ENCODE assay signal across 8 cellular contexts in genomic region chr20:62739581-62740285, GRCh38. TPM values are rescaled to one million over a fixed set of nuclear protein-coding genes. Genes with fewer than 3 reads are reported as not detected.
DNase-seq lines count a peak whose midpoint lies in the region; ATAC-seq, FAIRE-seq and TF ChIP-seq lines count a peak whose summit lies in the region.

No MANE protein-coding gene starts in this region.

- FAIRE-seq in astrocyte (lab: Jason Lieb, UNC): no peak

- H3K4me3 ChIP-seq in GM12864 (ENCODE audit: low read depth, low read length) (peak overlapping the region; percentile 29), astrocyte (ENCODE audit: insufficient read depth, low read depth, low read length) (no peak overlapping the region)

- H3K4me1 ChIP-seq in astrocyte (ENCODE audit: insufficient read depth, low read length): peaks cover 47% of the 10 kb centered on the region

- H3K27ac Mint-ChIP-seq in astrocyte (ENCODE audit: unreplicated experiment): peak overlapping the region; percentile 7
- H3K27ac Mint-ChIP-seq in natural killer cell treated with Interleukin-12 subunit alpha and Interleukin-12 subunit beta and Interleukin-15 and Interleukin-18, amount 100 ng/mL, for 72 hours: peak overlapping the region; percentile 88 to 95

- H3K9ac ChIP-seq in astrocyte (ENCODE audit: low read length): peak overlapping the region; percentile 36

- peak; percentile 27 for ATAC-seq in HG02870 (IDR thresholded peaks at IDR 0.05; ENCODE audit: unreplicated experiment)
- peak; percentile 65 to 67 for ATAC-seq in natural killer cell treated with Interleukin-12 subunit alpha and Interleukin-12 subunit beta and Interleukin-15 and Interleukin-18, amount 100 ng/mL, for 72 hours

- H3K4me2 ChIP-seq in astrocyte (ENCODE audit: low read length): peak overlapping the region; percentile 83

- TF ChIP-seq CTCF in GM12864 (IDR thresholded peaks at IDR 0.05; ENCODE audit: low read depth, low read length, missing control alignments) (no peak), astrocyte (IDR thresholded peaks at IDR 0.05; ENCODE audit: insufficient read depth, low read depth, low read length) (no peak)

- H2AFZ ChIP-seq in astrocyte (ENCODE audit: low read depth, low read length): peak overlapping the region; percentile 15

- H3K27ac ChIP-seq in astrocyte (ENCODE audit: low read depth, low read length): peak overlapping the region; percentile 59

- H4K20me1 ChIP-seq in astrocyte (ENCODE audit: insufficient read depth, low read length): no peaks in the 10 kb centered on the region

- H3K9me3 ChIP-seq in astrocyte (ENCODE audit: insufficient read depth, low read depth, low read length): no peaks in the 10 kb centered on the region

- peaks cover 22% of the 10 kb centered on the region for H3K27me3 Mint-ChIP-seq in astrocyte (ENCODE audit: low read depth, unreplicated experiment)
- H3K27me3 Mint-ChIP-seq in natural killer cell treated with Interleukin-12 subunit alpha and Interleukin-12 subunit beta and Interleukin-15 and Interleukin-18, amount 100 ng/mL, for 72 hours: no peaks in the 10 kb centered on the region

- DNase-seq in GM12864 (ENCODE audit: low read depth) (peak; percentile 33), RKO (ENCODE audit: low spot score) (peak; percentile 89), astrocyte (ENCODE audit: low read depth) (no peak), cerebellar cortex (ENCODE audit: low spot score) (no peak), hepatic stellate cell (ENCODE audit: low spot score) (no peak)
- DNase-seq in natural killer cell treated with Interleukin-12 subunit alpha and Interleukin-12 subunit beta and Interleukin-15 and Interleukin-18, amount 100 ng/mL, for 72 hours (ENCODE audit: low spot score): peak; percentile 71
- DNase-seq in effector CD8-positive, alpha-beta T cell (lab: John Stamatoyannopoulos, UW): no peak

- H3K9me3 Mint-ChIP-seq in astrocyte (ENCODE audit: unreplicated experiment): no peaks in the 10 kb centered on the region
- H3K9me3 Mint-ChIP-seq in natural killer cell treated with Interleukin-12 subunit alpha and Interleukin-12 subunit beta and Interleukin-15 and Interleukin-18, amount 100 ng/mL, for 72 hours: no peaks in the 10 kb centered on the region

- peaks cover 29% of the 10 kb centered on the region for H3K4me1 Mint-ChIP-seq in astrocyte (ENCODE audit: low read depth, unreplicated experiment)
- peaks cover 16 to 20% of the 10 kb centered on the region in 2 donors for H3K4me1 Mint-ChIP-seq in natural killer cell treated with Interleukin-12 subunit alpha and Interleukin-12 subunit beta and Interleukin-15 and Interleukin-18, amount 100 ng/mL, for 72 hours (ENCODE audit: low read depth in 2 of 2)

- H3K4me3 Mint-ChIP-seq in astrocyte (ENCODE audit: unreplicated experiment): peak overlapping the region; percentile 68
- H3K4me3 Mint-ChIP-seq in natural killer cell treated with Interleukin-12 subunit alpha and Interleukin-12 subunit beta and Interleukin-15 and Interleukin-18, amount 100 ng/mL, for 72 hours: peak overlapping the region; percentile 94

- H3K36me3 ChIP-seq in astrocyte (ENCODE audit: insufficient read depth, low read length): no peaks in the 10 kb centered on the region

- no peaks in the 10 kb centered on the region for H3K79me2 ChIP-seq in astrocyte (ENCODE audit: insufficient read depth, low read length)

- no peaks in the 10 kb centered on the region for H3K27me3 ChIP-seq in astrocyte (ENCODE audit: insufficient read depth, low read length)

- no peaks in the 10 kb centered on the region for H3K36me3 Mint-ChIP-seq in astrocyte (ENCODE audit: low read depth, unreplicated experiment)
- no peaks in the 10 kb centered on the region for H3K36me3 Mint-ChIP-seq in natural killer cell treated with Interleukin-12 subunit alpha and Interleukin-12 subunit beta and Interleukin-15 and Interleukin-18, amount 100 ng/mL, for 72 hours

RNA-seq across cellular contexts. Expression of gene NTSR1, which starts 31.1 kb away (rescaled TPM):
- total RNA-seq in astrocyte: 0.10 and 0.16 TPM in 2 replicates
- total RNA-seq in natural killer cell treated with Interleukin-12 subunit alpha and Interleukin-12 subunit beta and Interleukin-15 and Interleukin-18, amount 100 ng/mL, for 72 hours: not detected

RNA-seq across cellular contexts. Expression of gene MRGBP, which starts 56.5 kb away (rescaled TPM):
- total RNA-seq in astrocyte: 18.7 and 19.3 TPM in 2 replicates
- total RNA-seq in natural killer cell treated with Interleukin-12 subunit alpha and Interleukin-12 subunit beta and Interleukin-15 and Interleukin-18, amount 100 ng/mL, for 72 hours: 10 to 100 TPM; 14.4 to 19.3 TPM

Comparison
In these comparisons a context has a peak if more than half of its experiments do, and no peak if none do; other contexts are left out.
1. DNase-seq: peak in GM12864 (single experiment), RKO (single experiment) and natural killer cell treated with Interleukin-12 subunit alpha and Interleukin-12 subunit beta and Interleukin-15 and Interleukin-18, amount 100 ng/mL, for 72 hours (single experiment); none in astrocyte (single experiment), cerebellar cortex (single experiment), effector CD8-positive, alpha-beta T cell (single experiment) and hepatic stellate cell (single experiment).